In the genomic region with DNA sequence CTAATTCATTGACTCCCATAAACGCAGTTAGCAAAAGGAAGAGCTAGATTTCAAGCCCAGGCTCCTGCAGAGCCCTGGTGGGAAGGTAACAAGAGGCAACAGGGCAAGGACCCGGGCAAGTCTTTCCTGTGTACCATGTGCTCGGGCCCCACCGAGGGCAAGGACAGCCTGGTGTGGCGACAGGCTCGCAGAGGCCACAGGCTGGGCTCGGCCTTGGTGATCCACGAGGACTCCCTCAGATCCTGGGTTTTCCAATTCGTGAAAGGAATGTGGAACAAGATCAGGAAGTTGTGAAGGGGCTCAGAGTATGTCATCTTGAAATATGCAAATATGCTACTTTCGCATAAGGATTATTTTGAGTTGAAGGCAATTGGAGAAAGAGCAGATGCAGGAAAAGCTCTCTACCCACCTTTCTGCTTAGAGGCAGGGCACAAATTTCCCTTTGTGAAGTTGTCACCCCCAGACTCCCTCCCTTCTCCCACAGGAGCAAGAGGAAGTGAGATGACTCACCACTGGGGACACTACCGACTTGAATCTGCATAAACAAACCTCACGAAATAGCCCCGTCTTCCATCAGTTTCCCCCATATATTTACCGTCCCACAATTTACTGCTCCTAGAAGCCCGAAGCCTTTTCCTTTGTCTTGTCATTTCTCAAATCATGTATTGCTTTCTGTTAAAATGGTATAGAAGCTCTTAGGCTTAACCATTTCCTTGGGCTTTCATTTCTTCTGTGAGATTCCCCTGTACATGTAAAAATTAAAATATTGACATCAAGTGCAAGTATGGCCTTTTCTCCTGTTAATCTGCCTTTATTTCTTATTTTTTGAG, we compare ENCODE assay signal across 10 cellular contexts.
DNase-seq lines count a peak whose midpoint lies in the region; ATAC-seq, FAIRE-seq and TF ChIP-seq lines count a peak whose summit lies in the region.
"Had no signal": no experiment of that assay in that cellular context is flagged by ENCODE, and none has a peak within 500 bp of the region (broad histone marks: within the 10 kb centered on the region; RNA-seq: fewer than 3 reads in every experiment).

No MANE protein-coding gene starts in this region.

- H3K9ac ChIP-seq in iPS-18a (ENCODE audit: low read length), result peak overlapping the region; percentile 9

- peak; percentile 80 for DNase-seq in A673 (ENCODE audit: low spot score)
- peak; percentile 19 for DNase-seq in GM19239 (ENCODE audit: insufficient read length, low spot score)
- DNase-seq in SK-MEL-5 (ENCODE audit: low read depth, low spot score), result peak; percentile 34
- DNase-seq in GM19238 (ENCODE audit: insufficient read length, low spot score), result no peak
- no peak for DNase-seq in activated effector memory CD4-positive, alpha-beta T cell treated with anti-CD3 and anti-CD28 coated beads, Interleukin-2, amount 50 U/mL, for 16 hours
- DNase-seq: heart right ventricle, NCI-H187 treated with DMSO at 0.1 percent for 48 hours had no signal

- H3K4me3 ChIP-seq in A673 (ENCODE audit: low read depth, low read length, poor library complexity, severe bottlenecking) (no peak overlapping the region), iPS-18a (ENCODE audit: low read length) (no peak overlapping the region)
- H3K4me3 ChIP-seq: heart right ventricle had no signal

- H3K27me3 ChIP-seq in A673 (replicated peaks; ENCODE audit: insufficient read depth, low read depth, low read length, poor library complexity) (no peaks in the 10 kb centered on the region), iPS-18a (ENCODE audit: control insufficient read depth, insufficient read depth, low read length) (no peaks in the 10 kb centered on the region)
- H3K27me3 ChIP-seq: heart right ventricle had no signal

- H3K4me1 ChIP-seq in A673 (ENCODE audit: insufficient read depth, low read length, poor library complexity, severe bottlenecking) (peaks cover 54% of the 10 kb centered on the region), iPS-18a (ENCODE audit: control insufficient read depth, low read depth, low read length) (peaks cover 66% of the 10 kb centered on the region)

- no TSS peak for BruUV-seq in A673 (replicated peaks; lab: Mats Ljungman, UMichigan)

- TF ChIP-seq CTCF in A673 (conservative IDR thresholded peaks at IDR 0.05; ENCODE audit: low read depth, low read length), result 0 out of 2 replicates have a peak, but pooled peaks have one; percentile 18

- CTCF ChIA-PET in A673 (lab: Charles Lee), result no interaction called here

- H3K9me3 ChIP-seq in A673 (ENCODE audit: low read depth, low read length, poor library complexity, severe bottlenecking) (no peaks in the 10 kb centered on the region), iPS-18a (ENCODE audit: control insufficient read depth, low read depth, low read length) (no peaks in the 10 kb centered on the region)
- H3K9me3 ChIP-seq: heart right ventricle had no signal

- ATAC-seq in GM19324 (IDR thresholded peaks at IDR 0.05; ENCODE audit: low FRiP score, unreplicated experiment) (no peak), GM21576 (IDR thresholded peaks at IDR 0.05; ENCODE audit: unreplicated experiment) (no peak)

- FAIRE-seq in GM19239 (lab: Jason Lieb, UNC), result no peak

- H3K27ac ChIP-seq in A673 (ENCODE audit: low read depth, low read length, poor library complexity, severe bottlenecking) (peak overlapping the region; percentile 79), iPS-18a (ENCODE audit: low read length) (peak overlapping the region; percentile 6)

- intact Hi-C loops in A673 (cut with micrococcal nuclease; ENCODE audit: unreplicated experiment), result no loop called here

- in situ Hi-C loops in SK-MEL-5 (cut with HindIII; ENCODE audit: low pct_unique_long_range_greater_than_20kb, low sequenced_read_pairs), result no loop called here

- H3K36me3 ChIP-seq in A673 (ENCODE audit: insufficient read depth, low read length, poor library complexity, severe bottlenecking) (no peaks in the 10 kb centered on the region), iPS-18a (ENCODE audit: control insufficient read depth, low read depth, low read length) (no peaks in the 10 kb centered on the region)
- H3K36me3 ChIP-seq: heart right ventricle had no signal

- POLR2A ChIA-PET in A673 (lab: Charles Lee; ENCODE audit: low non-redundant PET), result interaction anchor here (0.6 kb wide), 1 partner anchor 58 kb away, joined by 3 read pairs; no protein-coding TSS in a partner anchor

Comparison
In these comparisons a context has a peak if more than half of its experiments do, and no peak if none do; other contexts are left out.
1. DNase-seq: peak in A673 (single experiment), GM19239 (single experiment) and SK-MEL-5 (single experiment); none in GM19238 (single experiment) and activated effector memory CD4-positive, alpha-beta T cell treated with anti-CD3 and anti-CD28 coated beads, Interleukin-2, amount 50 U/mL, for 16 hours (single experiment).